ENCODE assay signal across 8 cellular contexts in the genomic region with DNA sequence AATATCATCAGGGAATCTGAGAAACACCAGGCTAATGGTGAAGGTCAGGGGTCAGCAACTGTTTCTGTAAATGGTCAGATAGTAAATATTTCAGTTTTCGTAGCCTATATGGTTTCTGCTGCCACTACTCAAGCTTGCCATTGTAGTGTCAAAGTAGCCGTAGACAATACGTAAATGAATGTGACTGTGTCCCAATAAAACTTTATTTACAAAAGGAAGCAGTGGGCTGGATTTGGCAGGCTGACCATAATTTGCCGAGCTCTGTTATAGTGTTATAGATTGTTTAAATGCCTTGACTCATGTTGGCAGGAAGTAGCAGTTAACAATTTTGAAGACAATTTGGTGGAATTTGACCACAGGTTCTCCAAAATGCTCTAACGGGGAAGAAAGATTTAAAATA.
A peak's percentile ranks its signal among the peaks of the same experiment; 100 is the strongest.
DNase-seq lines count a peak whose midpoint lies in the region; FAIRE-seq and TF ChIP-seq lines count a peak whose summit lies in the region.
"Had no signal": no experiment of that assay in that cellular context is flagged by ENCODE, and none has a peak within 500 bp of the region (broad histone marks: within the 10 kb centered on the region; RNA-seq: fewer than 3 reads in every experiment).

No MANE protein-coding gene starts in this region.

- H3K79me2 ChIP-seq in endothelial cell of umbilical vein (ENCODE audit: control insufficient read depth, insufficient read depth, low read length), result peaks cover 77% of the 10 kb centered on the region

- peak overlapping the region; percentile 84 for H3K4me2 ChIP-seq in endothelial cell of umbilical vein (ENCODE audit: insufficient read depth, low read length)

- POLR2A ChIA-PET in endothelial cell of umbilical vein (lab: Charles Lee), result no interaction called here

- dilution Hi-C loops in endothelial cell of umbilical vein (cut with MboI; ENCODE audit: extremely low pct_ligation_motif_present, low sequenced_read_pairs), result no loop called here

- H3K36me3 Mint-ChIP-seq in progenitor cell of endocrine pancreas (ENCODE audit: insufficient read depth), result peaks cover 46% of the 10 kb centered on the region

- no peaks in the 10 kb centered on the region for H3K27me3 ChIP-seq in endothelial cell of umbilical vein (ENCODE audit: control insufficient read depth in 2 of 2, insufficient read depth in 2 of 2, low read length in 2 of 2)

- H3K4me1 ChIP-seq in endothelial cell of umbilical vein (ENCODE audit: control insufficient read depth, extremely low read depth, insufficient read depth, low read length), result peaks cover 27% of the 10 kb centered on the region

- no peaks in the 10 kb centered on the region for H3K9me3 ChIP-seq in endothelial cell of umbilical vein (replicated peaks; ENCODE audit: control insufficient read depth, insufficient read depth, low read length)

- intact Hi-C loops in endothelial cell of umbilical vein (cut with micrococcal nuclease), result loop anchor here (1.0 kb wide), 2 partner anchors 12 to 28 kb away; no protein-coding TSS in a partner anchor

- TF ChIP-seq CTCF in endothelial cell of umbilical vein (IDR thresholded peaks at IDR 0.05; ENCODE audit: extremely low read depth in 1 of 2, insufficient read depth in 1 of 2, low read depth in 1 of 2, low read length in 2 of 2), result no peak
- no peak for TF ChIP-seq CTCF in progenitor cell of endocrine pancreas (IDR thresholded peaks at IDR 0.05; ENCODE audit: unreplicated experiment)

- BruUV-seq in endothelial cell of umbilical vein (replicated peaks; lab: Mats Ljungman, UMichigan), result no TSS peak

- no peak overlapping the region for H2AFZ ChIP-seq in endothelial cell of umbilical vein (ENCODE audit: low read depth, low read length)

- no peak for TF ChIP-seq POLR2A in endothelial cell of umbilical vein (IDR thresholded peaks at IDR 0.05; ENCODE audit: low read depth, low read length)

- peaks cover 8 to 35% of the 10 kb centered on the region in 2 experiments for H3K36me3 ChIP-seq in endothelial cell of umbilical vein (ENCODE audit: control insufficient read depth in 2 of 2, extremely low read depth in 1 of 2, insufficient read depth in 2 of 2, low read length in 2 of 2)

- H3K4me3 Mint-ChIP-seq in progenitor cell of endocrine pancreas (ENCODE audit: low read depth), result no peak overlapping the region

- H3K27ac ChIP-seq in endothelial cell of umbilical vein (ENCODE audit: insufficient read depth, low read depth, low read length), result peak overlapping the region; percentile 73

- H3K4me1 Mint-ChIP-seq in progenitor cell of endocrine pancreas (ENCODE audit: low read depth), result peaks cover 20% of the 10 kb centered on the region

- H4K20me1 ChIP-seq in endothelial cell of umbilical vein (replicated peaks; ENCODE audit: control insufficient read depth, extremely low read depth, insufficient read depth, low read length), result no peaks in the 10 kb centered on the region

- no peaks in the 10 kb centered on the region for H3K9me1 ChIP-seq in endothelial cell of umbilical vein (replicated peaks; ENCODE audit: control insufficient read depth, extremely low read depth, insufficient read depth, low read length)

- peak; percentile 89 for FAIRE-seq in endothelial cell of umbilical vein (lab: Jason Lieb, UNC)

- peaks cover 2% of the 10 kb centered on the region for H3K9me3 Mint-ChIP-seq in progenitor cell of endocrine pancreas (ENCODE audit: low read depth)

- CTCF ChIA-PET in endothelial cell of umbilical vein (lab: Charles Lee), result interaction anchor here (0.8 to 2.5 kb wide), 10 partner anchors 12 to 485 kb away, joined by 3 to 18 read pairs (median 4); no protein-coding TSS in a partner anchor

- peak overlapping the region; percentile 14 for H3K27ac Mint-ChIP-seq in progenitor cell of endocrine pancreas

- peak; percentile 21 for DNase-seq in GF-D8 (lab: John Stamatoyannopoulos, UW)
- peak; percentile 44 for DNase-seq in NCI-H69 (lab: John Stamatoyannopoulos, UW)
- peak; percentile 96 for DNase-seq in endothelial cell of umbilical vein (ENCODE audit: low read depth, low spot score)
- no peak for DNase-seq in progenitor cell of endocrine pancreas (ENCODE audit: low spot score, unreplicated experiment)
- no peak for DNase-seq in stimulated activated CD4-positive, alpha-beta T cell treated with anti-CD3 and anti-CD28 coated beads, Interleukin-2, amount 100 ng/mL, for 24 hours
- no peak for DNase-seq in NAMALWA (ENCODE audit: low spot score)
- no peak for DNase-seq in medulla oblongata (ENCODE audit: extremely low spot score)
- DNase-seq: activated CD4-positive, alpha-beta T cell treated with anti-CD3 and anti-CD28 coated beads, Interleukin-2, amount 50 U/mL, for 4 hours had no signal

- no peak overlapping the region for H3K4me3 ChIP-seq in endothelial cell of umbilical vein (replicated peaks in 1 of 3; ENCODE audit: insufficient read depth in 1 of 3, low read depth in 1 of 3, low read length in 3 of 3)

- H3K9ac ChIP-seq in endothelial cell of umbilical vein (replicated peaks; ENCODE audit: extremely low read depth, insufficient read depth, low read length), result peak overlapping the region; percentile 29

- no peaks in the 10 kb centered on the region for H3K27me3 Mint-ChIP-seq in progenitor cell of endocrine pancreas

TF ChIP-seq in endothelial cell of umbilical vein, 7 proteins besides CTCF, POLR2A, EP300 and RAD21:
- TF ChIP-seq POLR2AphosphoS5 (IDR thresholded peaks at IDR 0.05; ENCODE audit: insufficient read depth, low read depth, low read length), result peak; percentile 57
- TF ChIP-seq GATA2 (IDR thresholded peaks at IDR 0.05; ENCODE audit: insufficient read depth, insufficient read length, low read depth, low read length), result no peak
- peak; percentile 63 for TF ChIP-seq FOS (IDR thresholded peaks at IDR 0.05; ENCODE audit: borderline replicate concordance, insufficient read depth, low read length)
- peak; percentile 55 for TF ChIP-seq JUN (IDR thresholded peaks at IDR 0.05; ENCODE audit: borderline replicate concordance, insufficient read depth, insufficient read length, low read depth)
TF ChIP-seq in endothelial cell of umbilical vein: peak in this region for 3.

Comparison
In these comparisons a context has a peak if more than half of its experiments do, and no peak if none do; other contexts are left out.
1. DNase-seq: peak in GF-D8 (single experiment), NCI-H69 (single experiment) and endothelial cell of umbilical vein (single experiment); none in progenitor cell of endocrine pancreas (single experiment), stimulated activated CD4-positive, alpha-beta T cell treated with anti-CD3 and anti-CD28 coated beads, Interleukin-2, amount 100 ng/mL, for 24 hours (0 of 2), NAMALWA (single experiment) and medulla oblongata (single experiment).